ENCODE assay signal across 22 cellular contexts in genomic region chr6:80503660-80504059, GRCh38.
"Had no signal": no experiment of that assay in that cellular context is flagged by ENCODE, and none has a peak within 500 bp of the region (broad histone marks: within the 10 kb centered on the region; RNA-seq: fewer than 3 reads in every experiment).

No MANE protein-coding gene starts in this region.

- H3K27me3 Mint-ChIP-seq: dendritic cell treated with granulocyte-macrophage colony-stimulating factor and Interleukin-4, amounts not matched to agents 40 ng/mL and 50 ng/mL, for 4 days had no signal

- H3K36me3 Mint-ChIP-seq: mesothelial cell of epicardium had no signal

- H3K4me3 Mint-ChIP-seq: dendritic cell treated with granulocyte-macrophage colony-stimulating factor and Interleukin-4, amounts not matched to agents 40 ng/mL and 50 ng/mL, for 4 days; effector memory CD8-positive, alpha-beta T cell; endodermal cell; mesothelial cell of epicardium had no signal

- H3K4me1 Mint-ChIP-seq: endodermal cell had no signal

- H3K27ac Mint-ChIP-seq: dendritic cell treated with granulocyte-macrophage colony-stimulating factor and Interleukin-4, amounts not matched to agents 40 ng/mL and 50 ng/mL, for 4 days; effector memory CD8-positive, alpha-beta T cell; endodermal cell; mesothelial cell of epicardium had no signal

- H3K9me3 Mint-ChIP-seq: effector memory CD8-positive, alpha-beta T cell; endodermal cell had no signal

- ATAC-seq: effector memory CD8-positive, alpha-beta T cell; esophagus mucosa; gastrocnemius medialis; heart right ventricle; left cardiac atrium; left lung; left ventricle myocardium superior; lower lobe of right lung; mucosa of descending colon had no signal

- DNase-seq: colonic mucosa; cortex of kidney; effector CD8-positive, alpha-beta T cell; effector memory CD8-positive, alpha-beta T cell; endodermal cell; erythroblast; esophagus squamous epithelium; foreskin fibroblast; foreskin melanocyte; gastrocnemius medialis; glutamatergic neuron; head of caudate nucleus; heart right ventricle; hippocampal formation; left cardiac atrium; left lung; left ventricle myocardium superior; lower lobe of right lung; mucosa of descending colon had no signal
